ENCODE assay signal across 1 cellular context in the genomic region with DNA sequence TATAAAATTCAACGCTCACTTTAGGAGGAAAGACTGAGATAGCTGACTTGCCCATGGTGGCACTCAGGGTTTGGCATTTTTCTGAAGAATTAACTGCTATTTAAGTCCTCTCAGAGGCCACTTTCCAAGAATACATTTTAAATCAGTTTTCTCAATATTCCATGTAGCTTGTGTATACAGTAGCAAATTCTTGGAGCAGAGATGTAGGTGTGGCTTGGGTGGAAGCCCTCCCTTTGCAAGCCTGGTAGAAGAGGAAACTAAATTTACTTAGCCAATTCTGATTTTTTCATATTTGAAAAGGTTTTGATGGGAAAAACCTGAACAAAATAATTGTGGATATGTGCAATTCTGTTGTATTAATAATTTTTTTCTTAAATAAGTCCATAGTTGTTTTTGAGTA.
TF ChIP-seq lines count a peak whose summit lies in the region.

No MANE protein-coding gene starts in this region.

TF ChIP-seq in HCT116, 20 proteins besides CTCF, POLR2A, EP300 and RAD21 (continued from another document):
- TF ChIP-seq, protein P1, sequence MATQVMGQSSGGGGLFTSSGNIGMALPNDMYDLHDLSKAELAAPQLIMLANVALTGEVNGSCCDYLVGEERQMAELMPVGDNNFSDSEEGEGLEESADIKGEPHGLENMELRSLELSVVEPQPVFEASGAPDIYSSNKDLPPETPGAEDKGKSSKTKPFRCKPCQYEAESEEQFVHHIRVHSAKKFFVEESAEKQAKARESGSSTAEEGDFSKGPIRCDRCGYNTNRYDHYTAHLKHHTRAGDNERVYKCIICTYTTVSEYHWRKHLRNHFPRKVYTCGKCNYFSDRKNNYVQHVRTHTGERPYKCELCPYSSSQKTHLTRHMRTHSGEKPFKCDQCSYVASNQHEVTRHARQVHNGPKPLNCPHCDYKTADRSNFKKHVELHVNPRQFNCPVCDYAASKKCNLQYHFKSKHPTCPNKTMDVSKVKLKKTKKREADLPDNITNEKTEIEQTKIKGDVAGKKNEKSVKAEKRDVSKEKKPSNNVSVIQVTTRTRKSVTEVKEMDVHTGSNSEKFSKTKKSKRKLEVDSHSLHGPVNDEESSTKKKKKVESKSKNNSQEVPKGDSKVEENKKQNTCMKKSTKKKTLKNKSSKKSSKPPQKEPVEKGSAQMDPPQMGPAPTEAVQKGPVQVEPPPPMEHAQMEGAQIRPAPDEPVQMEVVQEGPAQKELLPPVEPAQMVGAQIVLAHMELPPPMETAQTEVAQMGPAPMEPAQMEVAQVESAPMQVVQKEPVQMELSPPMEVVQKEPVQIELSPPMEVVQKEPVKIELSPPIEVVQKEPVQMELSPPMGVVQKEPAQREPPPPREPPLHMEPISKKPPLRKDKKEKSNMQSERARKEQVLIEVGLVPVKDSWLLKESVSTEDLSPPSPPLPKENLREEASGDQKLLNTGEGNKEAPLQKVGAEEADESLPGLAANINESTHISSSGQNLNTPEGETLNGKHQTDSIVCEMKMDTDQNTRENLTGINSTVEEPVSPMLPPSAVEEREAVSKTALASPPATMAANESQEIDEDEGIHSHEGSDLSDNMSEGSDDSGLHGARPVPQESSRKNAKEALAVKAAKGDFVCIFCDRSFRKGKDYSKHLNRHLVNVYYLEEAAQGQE (IDR thresholded peaks at IDR 0.05; ENCODE audit: low read depth) = no peak
- TF ChIP-seq, protein P2, sequence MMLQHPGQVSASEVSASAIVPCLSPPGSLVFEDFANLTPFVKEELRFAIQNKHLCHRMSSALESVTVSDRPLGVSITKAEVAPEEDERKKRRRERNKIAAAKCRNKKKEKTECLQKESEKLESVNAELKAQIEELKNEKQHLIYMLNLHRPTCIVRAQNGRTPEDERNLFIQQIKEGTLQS (IDR thresholded peaks at IDR 0.05) = no peak
- no peak for TF ChIP-seq JUND (IDR thresholded peaks at IDR 0.05)
- no peak for TF ChIP-seq POLR2AphosphoS5 (IDR thresholded peaks at IDR 0.05; ENCODE audit: low read depth, low read length)
- no peak for TF ChIP-seq EZH2phosphoT487 (IDR thresholded peaks at IDR 0.05; ENCODE audit: borderline replicate concordance)
- TF ChIP-seq ZFX (IDR thresholded peaks at IDR 0.05) = no peak
- TF ChIP-seq ELF1 (IDR thresholded peaks at IDR 0.05; ENCODE audit: borderline replicate concordance, low read depth) = no peak
